1 cellular context compared by ENCODE assay signal in genomic region chr17:41930833-41931156, GRCh38.
TF ChIP-seq lines count a peak whose summit lies in the region.

No MANE protein-coding gene starts in this region.

TF ChIP-seq in HEK293, 187 proteins besides CTCF, POLR2A, EP300 and RAD21:
- peak; percentile 98 for TF ChIP-seq ZNF362 (tag by site-specific recombination; IDR thresholded peaks at IDR 0.05)
